1 cellular context compared by ENCODE assay signal in the genomic region with DNA sequence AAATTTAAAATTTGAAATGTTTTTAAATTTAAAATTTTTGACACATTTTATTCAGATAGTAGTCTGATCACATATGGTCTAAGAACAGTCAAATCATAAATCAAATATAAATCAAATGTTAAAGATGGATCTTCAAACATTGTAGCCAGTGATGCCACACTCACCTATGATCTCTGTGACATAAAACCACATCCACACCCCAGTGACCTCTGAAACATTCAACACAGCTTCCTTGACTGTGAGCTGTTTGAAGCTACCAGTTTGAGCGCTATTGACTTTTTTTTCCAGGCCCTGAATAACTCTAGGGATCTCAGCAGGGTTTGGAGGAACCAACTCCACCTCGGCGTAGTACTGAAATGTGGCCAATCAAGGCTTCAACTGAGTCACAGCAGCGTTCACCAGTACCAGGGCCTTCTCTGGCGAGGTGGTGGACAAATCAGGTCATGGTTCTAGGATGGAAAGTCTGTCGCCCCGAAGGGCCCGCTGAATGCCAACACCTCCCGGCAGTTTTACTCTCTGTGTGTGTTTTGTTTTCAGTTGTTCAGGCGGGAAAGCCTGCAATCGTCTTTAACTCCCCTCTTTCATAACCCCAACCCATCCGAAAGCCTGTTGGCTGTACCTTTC.
TF ChIP-seq lines count a peak whose summit lies in the region.

No MANE protein-coding gene starts in this region.

TF ChIP-seq in H1, 55 proteins besides CTCF, POLR2A, EP300 and RAD21:
- TF ChIP-seq CEBPB (IDR thresholded peaks at IDR 0.05; ENCODE audit: low read depth, low read length) = no peak
- no peak for TF ChIP-seq SP4 (IDR thresholded peaks at IDR 0.05; ENCODE audit: low read length)
- no peak for TF ChIP-seq SP2 (IDR thresholded peaks at IDR 0.05; ENCODE audit: low read length)
- TF ChIP-seq GABPA (IDR thresholded peaks at IDR 0.05; ENCODE audit: borderline replicate concordance, insufficient read depth, low read length) = no peak
- no peak for TF ChIP-seq EZH2 (IDR thresholded peaks at IDR 0.05; ENCODE audit: low read depth, low read length, severe bottlenecking)
- no peak for TF ChIP-seq NANOG (IDR thresholded peaks at IDR 0.05; ENCODE audit: insufficient read depth, low read depth, low read length, poor library complexity, severe bottlenecking)
